ENCODE assay signal across 14 cellular contexts in the genomic region with DNA sequence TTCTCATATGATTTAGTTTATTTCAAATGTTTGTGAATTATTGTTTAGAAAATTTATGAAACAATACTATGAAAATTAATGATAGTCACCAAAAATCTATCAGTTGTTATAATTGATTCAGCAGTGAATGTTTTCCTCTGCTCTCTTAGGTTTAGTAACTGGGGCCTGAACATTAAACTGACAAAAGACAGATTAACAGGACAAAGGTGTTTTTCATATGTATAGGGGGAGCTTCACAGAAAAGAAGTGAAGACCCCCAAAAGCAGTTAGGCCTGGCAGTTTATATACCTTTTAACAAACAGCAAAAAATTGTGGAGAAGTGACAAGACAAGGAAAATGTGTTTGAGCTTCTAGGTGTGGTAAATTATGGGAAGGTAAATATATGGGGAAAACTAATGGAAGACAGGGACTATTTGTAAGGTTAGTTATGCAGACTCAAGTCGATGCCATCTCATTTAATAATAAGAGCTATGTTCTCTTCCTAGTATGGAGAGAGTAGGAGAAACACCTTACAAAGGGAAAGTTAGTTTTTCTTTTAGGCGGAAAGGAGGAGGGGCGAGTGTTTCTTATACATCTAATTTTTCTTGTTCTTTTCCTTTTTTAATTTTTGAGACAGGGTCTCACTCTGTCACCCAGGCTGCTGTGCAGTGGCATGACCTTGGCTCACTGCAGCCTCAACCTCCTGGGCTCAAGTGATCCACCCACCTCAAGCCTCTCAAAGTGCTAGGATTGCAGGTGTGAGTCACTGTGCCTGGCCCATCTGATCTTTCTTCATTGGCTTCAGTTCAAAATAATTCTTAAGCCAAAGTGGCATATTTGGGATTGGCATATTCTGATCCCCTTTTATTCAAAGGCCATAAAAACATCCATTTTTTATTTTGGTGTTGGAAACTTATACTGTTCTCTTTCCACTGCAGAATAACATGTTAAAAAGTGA.
"Had no signal": no experiment of that assay in that cellular context is flagged by ENCODE, and none has a peak within 500 bp of the region (broad histone marks: within the 10 kb centered on the region; RNA-seq: fewer than 3 reads in every experiment).

No MANE protein-coding gene starts in this region.

- H3K4me1 Mint-ChIP-seq: activated naive CD4-positive, alpha-beta T cell treated with anti-CD3 and anti-CD28 coated beads, Interleukin-2, amount 50 U/mL, for 24 hours; nephron had no signal

- H3K9me3 ChIP-seq: body of pancreas, upper lobe of left lung had no signal

- H3K27me3 ChIP-seq: body of pancreas, upper lobe of left lung had no signal

- H3K27ac ChIP-seq: body of pancreas, upper lobe of left lung had no signal

- H3K4me3 Mint-ChIP-seq: activated naive CD4-positive, alpha-beta T cell treated with anti-CD3 and anti-CD28 coated beads, Interleukin-2, amount 50 U/mL, for 24 hours; effector memory CD8-positive, alpha-beta T cell; nephron; stimulated activated naive CD8-positive, alpha-beta T cell treated with anti-CD3 and anti-CD28 coated beads, Interleukin-15, Interleukin-2, amounts not matched to agents 100 ng/mL and 50 ng/mL, for 24 hours had no signal

- H3K27ac Mint-ChIP-seq: activated naive CD4-positive, alpha-beta T cell treated with anti-CD3 and anti-CD28 coated beads, Interleukin-2, amount 50 U/mL, for 24 hours; effector memory CD8-positive, alpha-beta T cell; nephron; stimulated activated naive CD8-positive, alpha-beta T cell treated with anti-CD3 and anti-CD28 coated beads, Interleukin-15, Interleukin-2, amounts not matched to agents 100 ng/mL and 50 ng/mL, for 24 hours had no signal

- ATAC-seq: body of pancreas; effector memory CD8-positive, alpha-beta T cell; left lobe of liver had no signal

- H3K4me1 ChIP-seq: upper lobe of left lung had no signal

- H3K36me3 ChIP-seq: upper lobe of left lung had no signal

- DNase-seq: activated T-cell treated with anti-CD3 and anti-CD28 coated beads, Interleukin-2, amount 50 U/mL, for 1 hour; amniotic stem cell; body of pancreas; effector memory CD8-positive, alpha-beta T cell; hypothalamus; mesenchymal stem cell; stimulated activated CD4-positive, alpha-beta T cell treated with anti-CD3 and anti-CD28 coated beads, Interleukin-15, amount 100 ng/mL, for 24 hours; stimulated activated CD4-positive, alpha-beta T cell treated with anti-CD3 and anti-CD28 coated beads, Interleukin-4, amount 100 ng/mL, for 24 hours; T-helper 2 cell; upper lobe of left lung had no signal

- H3K4me3 ChIP-seq: body of pancreas, upper lobe of left lung had no signal

- H3K36me3 Mint-ChIP-seq: activated naive CD4-positive, alpha-beta T cell treated with anti-CD3 and anti-CD28 coated beads, Interleukin-2, amount 50 U/mL, for 24 hours had no signal

- H3K9me3 Mint-ChIP-seq: activated naive CD4-positive, alpha-beta T cell treated with anti-CD3 and anti-CD28 coated beads, Interleukin-2, amount 50 U/mL, for 24 hours; effector memory CD8-positive, alpha-beta T cell had no signal

- H3K27me3 Mint-ChIP-seq: activated naive CD4-positive, alpha-beta T cell treated with anti-CD3 and anti-CD28 coated beads, Interleukin-2, amount 50 U/mL, for 24 hours had no signal
